15 cellular contexts compared by ENCODE assay signal in the genomic region with DNA sequence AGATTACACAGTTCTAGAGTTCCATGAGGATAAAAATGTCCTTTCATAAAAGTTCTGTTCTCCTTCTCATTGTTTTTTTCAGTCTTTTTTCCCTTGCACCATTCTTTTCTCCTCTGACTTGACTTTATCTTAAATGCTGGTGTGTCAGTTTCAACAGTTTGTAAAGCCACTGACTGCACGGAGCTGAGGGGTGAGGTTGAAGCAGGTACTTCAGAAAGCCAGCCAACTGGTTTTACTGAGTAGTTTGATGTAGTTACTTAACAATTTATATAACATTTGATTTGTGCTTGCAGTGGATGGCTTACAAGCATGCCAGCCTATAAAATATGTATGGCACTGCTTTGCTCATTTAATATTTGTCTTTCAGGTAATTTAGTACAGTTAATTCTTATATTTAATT. TPM values are rescaled to one million over a fixed set of nuclear protein-coding genes. Genes with fewer than 3 reads are reported as not detected.
A peak's percentile ranks its signal among the peaks of the same experiment; 100 is the strongest.
DNase-seq lines count a peak whose midpoint lies in the region; ATAC-seq and TF ChIP-seq lines count a peak whose summit lies in the region.
"Had no signal": no experiment of that assay in that cellular context is flagged by ENCODE, and none has a peak within 500 bp of the region (broad histone marks: within the 10 kb centered on the region; RNA-seq: fewer than 3 reads in every experiment).

No MANE protein-coding gene starts in this region.

- H3K36me3 ChIP-seq in cardiac muscle cell (no peaks in the 10 kb centered on the region), prostate gland (no peaks in the 10 kb centered on the region)

- H3K4me1 ChIP-seq in cardiac muscle cell (ENCODE audit: low read depth) (peaks cover 4% of the 10 kb centered on the region), prostate gland (replicated peaks) (no peaks in the 10 kb centered on the region)

- 15% methylated on average over 1 of the region's 1 CpG for WGBS in prostate gland

- H3K27ac ChIP-seq in cardiac muscle cell (peak overlapping the region; percentile 35), cingulate gyrus (ENCODE audit: low read depth, low read length) (peak overlapping the region; percentile 20), prostate gland (no peak overlapping the region)
- H3K27ac ChIP-seq: BLaER1 treated with 17β-estradiol and CSF1 and Interleukin-3, amounts not matched to agents 10 nM and 100 nM had no signal

- DNase-seq in cardiac muscle cell (ENCODE audit: low read depth in 1 of 2, low spot score in 1 of 2) (no peak), left cardiac atrium (no peak), prostate gland (ENCODE audit: low spot score) (peak; percentile 19), NCI-H2196 (lab: John Stamatoyannopoulos, UW; ENCODE audit: unreplicated experiment) (no peak), dedifferentiated amniotic fluid mesenchymal stem cell (ENCODE audit: extremely low spot score) (no peak), NCI-H1092 (lab: John Stamatoyannopoulos, UW) (no peak)
- DNase-seq: ACHN; Calu3; CD4-positive, CD25-positive, alpha-beta regulatory T cell; DMS79; GOT3; H9 had no signal

- no peak for TF ChIP-seq POLR2A in prostate gland (IDR thresholded peaks at IDR 0.05)

- H3K4me3 ChIP-seq in cardiac muscle cell (no peak overlapping the region), prostate gland (no peak overlapping the region)
- H3K4me3 ChIP-seq: BLaER1 treated with 17β-estradiol and CSF1 and Interleukin-3, amounts not matched to agents 10 nM and 100 nM; GM12878 had no signal

- ATAC-seq in left cardiac atrium = no peak
- ATAC-seq: GM12878 had no signal

- TF ChIP-seq CTCF in cardiac muscle cell (IDR thresholded peaks at IDR 0.05; ENCODE audit: low read depth, low read length) (no peak), prostate gland (IDR thresholded peaks at IDR 0.05) (no peak)

- H3K9me3 ChIP-seq in cardiac muscle cell (ENCODE audit: low read depth) (no peaks in the 10 kb centered on the region), prostate gland (no peaks in the 10 kb centered on the region)
- H3K9me3 ChIP-seq: BLaER1 treated with 17β-estradiol and CSF1 and Interleukin-3, amounts not matched to agents 10 nM and 100 nM had no signal

- H3K27me3 ChIP-seq in cardiac muscle cell (no peaks in the 10 kb centered on the region), prostate gland (replicated peaks; ENCODE audit: insufficient read depth) (no peaks in the 10 kb centered on the region)
- H3K27me3 ChIP-seq: BLaER1 treated with 17β-estradiol and CSF1 and Interleukin-3, amounts not matched to agents 10 nM and 100 nM had no signal

- intact Hi-C loops in left cardiac atrium (cut with DNase I) = no loop called here
- intact Hi-C loops in prostate gland (cut with DNase I) = no loop called here

RNA-seq across cellular contexts. Expression of a gene that starts 55.3 kb away (rescaled TPM):
- total RNA-seq in cardiac muscle cell (1.5 and 1.6 TPM in 2 replicates), left cardiac atrium (1 to 10 TPM; 2.7 to 3.7 TPM), prostate gland (1 to 10 TPM; 4.0 to 6.0 TPM)
- 1.1 and 1.4 TPM in 2 replicates for polyA plus RNA-seq in cardiac muscle cell
- polyA plus RNA-seq: CD4-positive, CD25-positive, alpha-beta regulatory T cell had no signal

Comparison
In these comparisons a context has a peak if more than half of its experiments do, and no peak if none do; other contexts are left out.
1. H3K27ac ChIP-seq: peak in cardiac muscle cell (single experiment) and cingulate gyrus (single experiment); none in prostate gland (0 of 2).